Comparison of ENCODE assay signal across 29 cellular contexts in genomic region chr4:143247866-143248265, GRCh38.
"Had no signal": no experiment of that assay in that cellular context is flagged by ENCODE, and none has a peak within 500 bp of the region (broad histone marks: within the 10 kb centered on the region; RNA-seq: fewer than 3 reads in every experiment).

No MANE protein-coding gene starts in this region.

- H3K27ac ChIP-seq: colonic mucosa, coronary artery, dorsolateral prefrontal cortex, epithelial cell of prostate, esophagus muscularis mucosa, esophagus squamous epithelium, foreskin keratinocyte, gastrocnemius medialis, heart left ventricle, heart right ventricle had no signal

- ATAC-seq: effector memory CD8-positive, alpha-beta T cell; esophagus mucosa; foreskin keratinocyte; gastrocnemius medialis; gastroesophageal sphincter; heart left ventricle; heart right ventricle had no signal

- H3K4me3 ChIP-seq: colonic mucosa, coronary artery, dorsolateral prefrontal cortex, esophagus muscularis mucosa, esophagus squamous epithelium, gastrocnemius medialis, gastroesophageal sphincter, heart left ventricle, heart right ventricle had no signal

- H3K27me3 Mint-ChIP-seq: dendritic cell treated with granulocyte-macrophage colony-stimulating factor and Interleukin-4, amounts not matched to agents 40 ng/mL and 50 ng/mL, for 4 days had no signal

- H3K4me3 Mint-ChIP-seq: dendritic cell treated with granulocyte-macrophage colony-stimulating factor and Interleukin-4, amounts not matched to agents 40 ng/mL and 50 ng/mL, for 4 days; effector memory CD8-positive, alpha-beta T cell; endodermal cell had no signal

- H3K27ac Mint-ChIP-seq: dendritic cell treated with granulocyte-macrophage colony-stimulating factor and Interleukin-4, amounts not matched to agents 40 ng/mL and 50 ng/mL, for 4 days; effector memory CD8-positive, alpha-beta T cell; endodermal cell had no signal

- H3K4me1 ChIP-seq: colonic mucosa, gastrocnemius medialis had no signal

- H3K9me3 ChIP-seq: colonic mucosa, esophagus muscularis mucosa, esophagus squamous epithelium, gastrocnemius medialis, gastroesophageal sphincter, heart left ventricle had no signal

- H3K27me3 ChIP-seq: colonic mucosa, dorsolateral prefrontal cortex, esophagus muscularis mucosa, esophagus squamous epithelium, foreskin keratinocyte, gastrocnemius medialis, gastroesophageal sphincter, heart left ventricle, heart right ventricle had no signal

- FAIRE-seq: colon, endometrium, endothelial cell of umbilical vein, frontal cortex had no signal

- DNase-seq: colonic mucosa; cortex of kidney; dermis blood vessel endothelial cell; dorsolateral prefrontal cortex; effector CD4-positive, alpha-beta T cell; effector CD8-positive, alpha-beta T cell; effector memory CD4-positive, alpha-beta T cell; effector memory CD8-positive, alpha-beta T cell; endodermal cell; erythroblast; esophagus squamous epithelium; foreskin fibroblast; foreskin keratinocyte; foreskin melanocyte; gastrocnemius medialis; glutamatergic neuron; head of caudate nucleus; heart left ventricle; heart right ventricle had no signal

- H3K36me3 ChIP-seq: colonic mucosa, esophagus muscularis mucosa, esophagus squamous epithelium, gastrocnemius medialis, gastroesophageal sphincter, heart left ventricle, heart right ventricle had no signal

- H3K9me3 Mint-ChIP-seq: dendritic cell treated with granulocyte-macrophage colony-stimulating factor and Interleukin-4, amounts not matched to agents 40 ng/mL and 50 ng/mL, for 4 days; effector memory CD8-positive, alpha-beta T cell; endodermal cell had no signal
